ENCODE assay signal across 1 cellular context in the genomic region with DNA sequence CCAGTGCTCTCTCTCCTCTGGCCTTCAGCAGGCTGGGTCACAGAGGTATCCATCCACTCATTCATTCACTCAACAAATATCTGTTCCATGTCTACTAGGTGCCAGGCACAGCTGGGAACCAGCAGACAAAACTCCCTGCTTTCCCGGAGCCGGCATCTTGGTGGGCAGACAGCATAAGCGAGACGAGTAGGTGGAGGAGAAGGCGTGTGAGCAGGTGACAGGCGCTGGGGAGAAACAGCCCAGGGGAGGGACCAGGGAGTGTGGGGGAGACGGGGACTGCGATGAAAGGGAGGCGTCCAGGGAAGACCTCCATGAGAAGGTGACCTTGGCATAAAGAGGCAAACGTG.
TF ChIP-seq lines count a peak whose summit lies in the region.

No MANE protein-coding gene starts in this region.

TF ChIP-seq in WTC11, 78 proteins besides CTCF, POLR2A, EP300 and RAD21 (continued from another document):
- TF ChIP-seq ELF4 (CRISPR knock-in tag; IDR thresholded peaks at IDR 0.05; ENCODE audit: low read depth) (no peak), ZBTB21 (CRISPR knock-in tag; IDR thresholded peaks at IDR 0.05; ENCODE audit: borderline replicate concordance) (no peak)
- TF ChIP-seq, protein P1, sequence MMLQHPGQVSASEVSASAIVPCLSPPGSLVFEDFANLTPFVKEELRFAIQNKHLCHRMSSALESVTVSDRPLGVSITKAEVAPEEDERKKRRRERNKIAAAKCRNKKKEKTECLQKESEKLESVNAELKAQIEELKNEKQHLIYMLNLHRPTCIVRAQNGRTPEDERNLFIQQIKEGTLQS (CRISPR knock-in tag; conservative IDR thresholded peaks at IDR 0.05), result no peak
- TF ChIP-seq, protein P2, sequence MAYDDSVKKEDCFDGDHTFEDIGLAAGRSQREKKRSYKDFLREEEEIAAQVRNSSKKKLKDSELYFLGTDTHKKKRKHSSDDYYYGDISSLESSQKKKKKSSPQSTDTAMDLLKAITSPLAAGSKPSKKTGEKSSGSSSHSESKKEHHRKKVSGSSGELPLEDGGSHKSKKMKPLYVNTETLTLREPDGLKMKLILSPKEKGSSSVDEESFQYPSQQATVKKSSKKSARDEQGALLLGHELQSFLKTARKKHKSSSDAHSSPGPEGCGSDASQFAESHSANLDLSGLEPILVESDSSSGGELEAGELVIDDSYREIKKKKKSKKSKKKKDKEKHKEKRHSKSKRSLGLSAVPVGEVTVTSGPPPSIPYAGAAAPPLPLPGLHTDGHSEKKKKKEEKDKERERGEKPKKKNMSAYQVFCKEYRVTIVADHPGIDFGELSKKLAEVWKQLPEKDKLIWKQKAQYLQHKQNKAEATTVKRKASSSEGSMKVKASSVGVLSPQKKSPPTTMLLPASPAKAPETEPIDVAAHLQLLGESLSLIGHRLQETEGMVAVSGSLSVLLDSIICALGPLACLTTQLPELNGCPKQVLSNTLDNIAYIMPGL (CRISPR knock-in tag; IDR thresholded peaks at IDR 0.05), result no peak
- TF ChIP-seq, protein P3, sequence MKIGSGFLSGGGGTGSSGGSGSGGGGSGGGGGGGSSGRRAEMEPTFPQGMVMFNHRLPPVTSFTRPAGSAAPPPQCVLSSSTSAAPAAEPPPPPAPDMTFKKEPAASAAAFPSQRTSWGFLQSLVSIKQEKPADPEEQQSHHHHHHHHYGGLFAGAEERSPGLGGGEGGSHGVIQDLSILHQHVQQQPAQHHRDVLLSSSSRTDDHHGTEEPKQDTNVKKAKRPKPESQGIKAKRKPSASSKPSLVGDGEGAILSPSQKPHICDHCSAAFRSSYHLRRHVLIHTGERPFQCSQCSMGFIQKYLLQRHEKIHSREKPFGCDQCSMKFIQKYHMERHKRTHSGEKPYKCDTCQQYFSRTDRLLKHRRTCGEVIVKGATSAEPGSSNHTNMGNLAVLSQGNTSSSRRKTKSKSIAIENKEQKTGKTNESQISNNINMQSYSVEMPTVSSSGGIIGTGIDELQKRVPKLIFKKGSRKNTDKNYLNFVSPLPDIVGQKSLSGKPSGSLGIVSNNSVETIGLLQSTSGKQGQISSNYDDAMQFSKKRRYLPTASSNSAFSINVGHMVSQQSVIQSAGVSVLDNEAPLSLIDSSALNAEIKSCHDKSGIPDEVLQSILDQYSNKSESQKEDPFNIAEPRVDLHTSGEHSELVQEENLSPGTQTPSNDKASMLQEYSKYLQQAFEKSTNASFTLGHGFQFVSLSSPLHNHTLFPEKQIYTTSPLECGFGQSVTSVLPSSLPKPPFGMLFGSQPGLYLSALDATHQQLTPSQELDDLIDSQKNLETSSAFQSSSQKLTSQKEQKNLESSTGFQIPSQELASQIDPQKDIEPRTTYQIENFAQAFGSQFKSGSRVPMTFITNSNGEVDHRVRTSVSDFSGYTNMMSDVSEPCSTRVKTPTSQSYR (CRISPR knock-in tag; IDR thresholded peaks at IDR 0.05), result no peak
